Comparison of ENCODE assay signal across 8 cellular contexts in the genomic region with DNA sequence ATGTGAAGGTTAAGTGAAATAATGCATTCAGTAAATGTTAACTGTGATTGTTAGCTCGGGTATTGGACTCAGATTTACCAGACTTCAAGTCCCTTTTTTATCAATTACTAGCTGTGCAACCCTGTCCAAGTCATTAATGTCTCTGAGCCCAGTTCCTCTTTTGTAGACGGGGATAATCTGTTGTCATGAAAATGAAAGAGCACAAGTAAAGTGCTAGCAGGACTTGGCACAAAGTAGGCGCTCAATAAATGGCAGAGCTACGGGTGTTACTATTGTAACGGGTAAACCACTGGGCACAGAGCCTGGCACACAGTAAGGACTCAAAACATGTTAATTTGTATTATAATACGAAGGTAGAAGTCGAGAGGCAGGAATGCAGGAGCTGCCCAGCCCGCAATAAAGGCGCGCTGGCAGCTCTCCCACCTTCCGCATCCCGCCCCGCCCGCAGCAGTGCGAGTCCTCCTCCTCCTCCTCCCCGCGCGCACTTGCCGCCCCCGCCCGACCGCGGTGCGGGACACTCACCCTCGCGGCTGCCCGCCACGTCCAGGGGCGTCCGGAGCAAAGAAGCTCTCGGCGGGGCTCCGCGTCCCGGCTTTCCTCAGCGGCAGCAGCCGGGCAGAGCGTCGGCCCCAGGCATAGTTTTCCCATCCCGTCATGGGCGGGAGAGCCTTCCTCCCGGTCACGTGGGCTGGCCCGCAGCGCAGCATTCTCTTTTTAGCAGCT. TPM values are rescaled to one million over a fixed set of nuclear protein-coding genes. Genes with fewer than 3 reads are reported as not detected.
A peak's percentile ranks its signal among the peaks of the same experiment; 100 is the strongest.
DNase-seq lines count a peak whose midpoint lies in the region; ATAC-seq and TF ChIP-seq lines count a peak whose summit lies in the region.

A gene with protein sequence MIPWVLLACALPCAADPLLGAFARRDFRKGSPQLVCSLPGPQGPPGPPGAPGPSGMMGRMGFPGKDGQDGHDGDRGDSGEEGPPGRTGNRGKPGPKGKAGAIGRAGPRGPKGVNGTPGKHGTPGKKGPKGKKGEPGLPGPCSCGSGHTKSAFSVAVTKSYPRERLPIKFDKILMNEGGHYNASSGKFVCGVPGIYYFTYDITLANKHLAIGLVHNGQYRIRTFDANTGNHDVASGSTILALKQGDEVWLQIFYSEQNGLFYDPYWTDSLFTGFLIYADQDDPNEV (minus strand): TSS at position 637 of the 723 bp plus-strand sequence. CDS start 15,615 bp downstream, outside the sequence.

- peaks cover 11% of the 10 kb centered on the region for H3K4me1 ChIP-seq in CD8-positive, alpha-beta T cell (ENCODE audit: insufficient read depth, low read length)
- H3K4me1 ChIP-seq in H9 (ENCODE audit: insufficient read depth, low read length) (no peaks in the 10 kb centered on the region; the same call in 1 of the 2 replicates), endodermal cell (ENCODE audit: control insufficient read depth, insufficient read depth, low read length) (no peaks in the 10 kb centered on the region), mesenchymal stem cell (ENCODE audit: control insufficient read depth, insufficient read depth, low read depth, low read length) (peaks cover 7% of the 10 kb centered on the region), suprapubic skin (peaks cover 18% of the 10 kb centered on the region)

- H2BK15ac ChIP-seq in H9 (ENCODE audit: low read depth, low read length) (no peak within 1 kb of the TSS; the same call in 1 of the 2 replicates), mesenchymal stem cell (ENCODE audit: low read depth, poor library complexity, severe bottlenecking) (peak within 1 kb of the TSS; percentile 76)

- WGBS in H9 (ENCODE audit: extremely low coverage, insufficient read length, low lambda C conversion rate), result no CpG with 5 or more reads among the region's 45 CpGs
- 7 to 30% methylated on average over 6 to 45 of the region's 45 CpGs for WGBS in endodermal cell (ENCODE audit: insufficient coverage in 1 of 2, insufficient read length in 1 of 2), 2 experiments
- 7% methylated on average over 45 of the region's 45 CpGs for WGBS in mesenchymal stem cell
- 2% methylated on average over 45 of the region's 45 CpGs for WGBS in suprapubic skin

- H3K4me2 ChIP-seq in H9 (ENCODE audit: insufficient read depth, insufficient read length, low read length), result peak within 1 kb of the TSS; percentile 72
- H3K4me2 ChIP-seq in mesenchymal stem cell (ENCODE audit: low read length, poor library complexity, severe bottlenecking), result peak within 1 kb of the TSS; percentile 95

- DNase-seq in CD8-positive, alpha-beta T cell, result no peak
- DNase-seq in H9 (peak; percentile 65), SW480 (ENCODE audit: low spot score) (peak; percentile 35), endodermal cell (peak; percentile 87), mesenchymal stem cell (peak; percentile 75), suprapubic skin (ENCODE audit: low spot score in 2 of 2) (peak; percentile 80 to 88), HuH-7.5 (ENCODE audit: low spot score) (no peak)

- CTCF ChIA-PET in CD8-positive, alpha-beta T cell (lab: Charles Lee), result interaction anchor here (0.8 to 1.3 kb wide), 2 partner anchors 10 to 25 kb away, joined by 3 to 6 read pairs; no protein-coding TSS in a partner anchor

- peaks cover 63% of the 10 kb centered on the region for H3K27me3 Mint-ChIP-seq in CD8-positive, alpha-beta T cell (ENCODE audit: low read depth)
- H3K27me3 Mint-ChIP-seq in H9 (ENCODE audit: low read depth), result peaks cover 60% of the 10 kb centered on the region
- peaks cover 64% of the 10 kb centered on the region for H3K27me3 Mint-ChIP-seq in endodermal cell (ENCODE audit: insufficient read depth)

- H3K56ac ChIP-seq in H9 (ENCODE audit: insufficient read length, low read depth, low read length), result no peak within 1 kb of the TSS

- H2AFZ ChIP-seq in H9 (ENCODE audit: low read length) (peak within 1 kb of the TSS; percentile 74), mesenchymal stem cell (ENCODE audit: low read depth, low read length) (peak within 1 kb of the TSS; percentile 90)

- POLR2A ChIA-PET in CD8-positive, alpha-beta T cell (lab: Charles Lee), result no interaction called here

- H3K9me3 Mint-ChIP-seq in CD8-positive, alpha-beta T cell, result no peaks in the 10 kb centered on the region
- H3K9me3 Mint-ChIP-seq in H9 (no peaks in the 10 kb centered on the region), endodermal cell (no peaks in the 10 kb centered on the region)

- no peak within 1 kb of the TSS for H3K23ac ChIP-seq in H9 (ENCODE audit: insufficient read length, low read depth, low read length)
- peak within 1 kb of the TSS in 1 of 2 experiments; percentile 84 for H3K23ac ChIP-seq in mesenchymal stem cell (ENCODE audit: low read length in 2 of 2)

- H4K8ac ChIP-seq in H9 (replicated peaks; ENCODE audit: insufficient read length, low read depth, low read length) (no peak within 1 kb of the TSS), mesenchymal stem cell (ENCODE audit: low read length) (peak within 1 kb of the TSS; percentile 71)

- H2BK12ac ChIP-seq in H9 (ENCODE audit: insufficient read length, low read depth, low read length), result no peak within 1 kb of the TSS
- H2BK12ac ChIP-seq in mesenchymal stem cell (ENCODE audit: low read length in 2 of 2), result peak within 1 kb of the TSS in 1 of 2 experiments; percentile 83

- peaks cover 8% of the 10 kb centered on the region for H3K23me2 ChIP-seq in H9 (ENCODE audit: insufficient read length, low read depth, low read length, poor library complexity, severe bottlenecking)

- H3K27ac Mint-ChIP-seq in CD8-positive, alpha-beta T cell, result no peak within 1 kb of the TSS
- no peak within 1 kb of the TSS for H3K27ac Mint-ChIP-seq in H9
- no peak within 1 kb of the TSS for H3K27ac Mint-ChIP-seq in endodermal cell

- H3T11ph ChIP-seq in H9 (ENCODE audit: low read length), result no peak within 1 kb of the TSS

- H4K20me1 ChIP-seq in H9 (ENCODE audit: control insufficient read depth, insufficient read depth, insufficient read length), result no peaks in the 10 kb centered on the region

- H4K91ac ChIP-seq in H9 (ENCODE audit: insufficient read length, low read depth, low read length) (no peak within 1 kb of the TSS), mesenchymal stem cell (ENCODE audit: low read length) (peak within 1 kb of the TSS; percentile 56)

- TF ChIP-seq CTCF in CD8-positive, alpha-beta T cell (IDR thresholded peaks at IDR 0.05), result no peak
- TF ChIP-seq CTCF in H9 (conservative IDR thresholded peaks at IDR 0.05) (no peak), endodermal cell (conservative IDR thresholded peaks at IDR 0.05) (no peak), suprapubic skin (IDR thresholded peaks at IDR 0.05) (no peak)

- peak within 1 kb of the TSS; percentile 66 for H3K18ac ChIP-seq in H9 (ENCODE audit: insufficient read length, low read depth, low read length)
- H3K18ac ChIP-seq in mesenchymal stem cell (ENCODE audit: low read depth in 1 of 2, low read length in 2 of 2), result peak within 1 kb of the TSS; percentile 65 to 87

- intact Hi-C loops in CD8-positive, alpha-beta T cell (cut with DNase I, micrococcal nuclease), result no loop called here

- H3K79me2 ChIP-seq in H9 (ENCODE audit: insufficient read depth, low read length), result no peaks in the 10 kb centered on the region

- H3K9ac ChIP-seq in H9 (ENCODE audit: extremely low read depth, insufficient read length, low read length), result peak within 1 kb of the TSS; percentile 39
- H3K9ac ChIP-seq in endodermal cell (ENCODE audit: extremely low read depth, low read length, poor library complexity, severe bottlenecking), result peak within 1 kb of the TSS; percentile 47
- peak within 1 kb of the TSS; percentile 80 for H3K9ac ChIP-seq in mesenchymal stem cell (ENCODE audit: low read length)

- H3K14ac ChIP-seq in H9 (ENCODE audit: insufficient read depth, low read length) (peak within 1 kb of the TSS; percentile 74; the same call in 1 of the 2 replicates), mesenchymal stem cell (ENCODE audit: low read length in 2 of 2) (peak within 1 kb of the TSS in 1 of 2 experiments; percentile 82)

- no peak within 1 kb of the TSS for H3K27ac ChIP-seq in CD8-positive, alpha-beta T cell (ENCODE audit: low read depth, low read length)
- H3K27ac ChIP-seq in H9 (ENCODE audit: insufficient read length, low read depth, low read length) (no peak within 1 kb of the TSS), endodermal cell (ENCODE audit: low read depth, low read length) (no peak within 1 kb of the TSS), mesenchymal stem cell (ENCODE audit: low read length, poor library complexity, severe bottlenecking) (no peak within 1 kb of the TSS), suprapubic skin (peak within 1 kb of the TSS; percentile 78)

- H4K5ac ChIP-seq in H9 (ENCODE audit: insufficient read length, low read depth, low read length), result no peak within 1 kb of the TSS

- no peak within 1 kb of the TSS for H2BK20ac ChIP-seq in H9 (ENCODE audit: low read depth, low read length, poor library complexity, severe bottlenecking)

- no peaks in the 10 kb centered on the region for H3K79me1 ChIP-seq in H9 (ENCODE audit: insufficient read depth, low read depth, low read length, poor library complexity, severe bottlenecking)
- H3K79me1 ChIP-seq in mesenchymal stem cell (replicated peaks; ENCODE audit: low read length, poor library complexity, severe bottlenecking), result no peaks in the 10 kb centered on the region

- peak within 1 kb of the TSS; percentile 12 for H3K4me3 ChIP-seq in CD8-positive, alpha-beta T cell (ENCODE audit: low read depth, low read length)
- H3K4me3 ChIP-seq in endodermal cell (ENCODE audit: low read length) (peak within 1 kb of the TSS; percentile 72), mesenchymal stem cell (ENCODE audit: insufficient read depth in 1 of 2, low read depth in 1 of 2, low read length in 2 of 2) (peak within 1 kb of the TSS; percentile 67 to 84), suprapubic skin (peak within 1 kb of the TSS; percentile 74)

- no peak within 1 kb of the TSS for H2BK5ac ChIP-seq in H9 (ENCODE audit: insufficient read length, low read length)
- no peak within 1 kb of the TSS for H2BK5ac ChIP-seq in mesenchymal stem cell (ENCODE audit: low read depth, low read length, poor library complexity, severe bottlenecking)

- H3K4me3 Mint-ChIP-seq in CD8-positive, alpha-beta T cell, result peak within 1 kb of the TSS; percentile 13
- H3K4me3 Mint-ChIP-seq in H9, result peak within 1 kb of the TSS; percentile 64 to 75
- peak within 1 kb of the TSS; percentile 46 for H3K4me3 Mint-ChIP-seq in endodermal cell

- no peaks in the 10 kb centered on the region for H3K9me3 ChIP-seq in CD8-positive, alpha-beta T cell (ENCODE audit: low read length)
- H3K9me3 ChIP-seq in H9 (ENCODE audit: control insufficient read depth, low read depth, low read length) (no peaks in the 10 kb centered on the region), endodermal cell (ENCODE audit: control insufficient read depth, low read length) (no peaks in the 10 kb centered on the region), mesenchymal stem cell (ENCODE audit: control insufficient read depth, low read length) (no peaks in the 10 kb centered on the region), suprapubic skin (no peaks in the 10 kb centered on the region)

- H2BK120ac ChIP-seq in H9 (ENCODE audit: low read depth, low read length, poor library complexity, severe bottlenecking), result no peak within 1 kb of the TSS
- no peak within 1 kb of the TSS for H2BK120ac ChIP-seq in mesenchymal stem cell (ENCODE audit: low read depth, low read length)

- no peaks in the 10 kb centered on the region for H3K36me3 Mint-ChIP-seq in CD8-positive, alpha-beta T cell
- H3K36me3 Mint-ChIP-seq in H9 (ENCODE audit: insufficient read depth in 1 of 3, low read depth in 3 of 3) (no peaks in the 10 kb centered on the region), endodermal cell (ENCODE audit: low read depth) (no peaks in the 10 kb centered on the region)

- ATAC-seq in CD8-positive, alpha-beta T cell, result no peak
- ATAC-seq in HG02610 (IDR thresholded peaks at IDR 0.05; ENCODE audit: unreplicated experiment), result no peak

- no peak for TF ChIP-seq EP300 in suprapubic skin (IDR thresholded peaks at IDR 0.05)

- no peak for TF ChIP-seq POLR2A in suprapubic skin (IDR thresholded peaks at IDR 0.05)

- H3K4ac ChIP-seq in H9 (ENCODE audit: low read depth, low read length) (no peak within 1 kb of the TSS), mesenchymal stem cell (ENCODE audit: low read depth in 1 of 2, low read length in 2 of 2) (peak within 1 kb of the TSS in 1 of 2 experiments; percentile 87)

- peaks cover 15% of the 10 kb centered on the region for H3K4me1 Mint-ChIP-seq in CD8-positive, alpha-beta T cell (ENCODE audit: low read depth)
- H3K4me1 Mint-ChIP-seq in H9 (peaks cover 10 to 11% of the 10 kb centered on the region in 2 experiments), endodermal cell (peaks cover 4% of the 10 kb centered on the region)

- peaks cover 21% of the 10 kb centered on the region for H3K27me3 ChIP-seq in CD8-positive, alpha-beta T cell (ENCODE audit: insufficient read depth, low read length)
- H3K27me3 ChIP-seq in H9 (ENCODE audit: insufficient read depth, low read length), result peaks cover 9% of the 10 kb centered on the region; the same call in 1 of the 2 replicates
- H3K27me3 ChIP-seq in endodermal cell (ENCODE audit: control insufficient read depth, insufficient read depth, low read length, poor library complexity, severe bottlenecking), result peaks cover 56% of the 10 kb centered on the region
- peaks cover 29 to 31% of the 10 kb centered on the region in 2 experiments for H3K27me3 ChIP-seq in mesenchymal stem cell (ENCODE audit: control insufficient read depth in 1 of 2, insufficient read depth in 1 of 2, low read length in 2 of 2)
- H3K27me3 ChIP-seq in suprapubic skin, result no peaks in the 10 kb centered on the region

- H3K36me3 ChIP-seq in CD8-positive, alpha-beta T cell (ENCODE audit: insufficient read depth, low read length), result no peaks in the 10 kb centered on the region
- H3K36me3 ChIP-seq in endodermal cell (ENCODE audit: control insufficient read depth, insufficient read depth, low read length), result no peaks in the 10 kb centered on the region
- no peaks in the 10 kb centered on the region for H3K36me3 ChIP-seq in mesenchymal stem cell (ENCODE audit: control insufficient read depth in 1 of 2, insufficient read depth in 2 of 2, low read depth in 1 of 2, low read length in 2 of 2)
- H3K36me3 ChIP-seq in suprapubic skin, result no peaks in the 10 kb centered on the region

- H2AK5ac ChIP-seq in H9 (ENCODE audit: insufficient read length, low read length) (no peak within 1 kb of the TSS), mesenchymal stem cell (ENCODE audit: low read length, severe bottlenecking) (no peak within 1 kb of the TSS)

RNA-seq across cellular contexts. Expression of the gene that starts here (rescaled TPM):
- total RNA-seq in CD8-positive, alpha-beta T cell, result not detected
- total RNA-seq in H9 (2021) (0.53 and 0.59 TPM in 2 replicates), endodermal cell (not detected), suprapubic skin (under 1 TPM in 2 of 4 donors, not detected in 2; 0.21 to 0.23 TPM)
- 0.36 TPM for polyA plus RNA-seq in endodermal cell (2013, experiment 1 of 2)
- polyA plus RNA-seq in endodermal cell (2013, experiment 2 of 2), result 0.58 TPM
- polyA plus RNA-seq in mesenchymal stem cell (2013, experiment 1 of 2), result 2.7 TPM
- polyA plus RNA-seq in mesenchymal stem cell (2013, experiment 2 of 2), result 2.7 TPM

Comparison
In these comparisons a context has a peak if more than half of its experiments do, and no peak if none do; other contexts are left out.
1. Peak in DNase-seq, H3K9ac ChIP-seq and H3K4me2 ChIP-seq in H9; RNA of the gene not detected or under 1 TPM.
2. Peak in DNase-seq, H3K4me3 ChIP-seq and H3K9ac ChIP-seq in endodermal cell; RNA of the gene not detected or under 1 TPM.
3. Peak in DNase-seq, H3K4me3 ChIP-seq and H3K27ac ChIP-seq in suprapubic skin; RNA of the gene not detected or under 1 TPM.
4. DNase-seq: peak in SW480 (single experiment) and mesenchymal stem cell (single experiment); none in CD8-positive, alpha-beta T cell (0 of 7) and HuH-7.5 (single experiment).
5. H3K4me3 ChIP-seq: peak in every context shown above with its lines; median percentile 76 in mesenchymal stem cell; 74 in suprapubic skin; 72 in endodermal cell; 12 in CD8-positive, alpha-beta T cell.
6. H3K4me3 Mint-ChIP-seq: peak in every context shown above with its lines; median percentile 70 in H9; 46 in endodermal cell; 13 in CD8-positive, alpha-beta T cell.
7. Peak in every context shown above with its lines, with median percentiles within 50 percentile points of each other: H3K9ac ChIP-seq.